Comparison of ENCODE assay signal across 3 cellular contexts in genomic region chr6:39902786-39903465, GRCh38.
TF ChIP-seq lines count a peak whose summit lies in the region.

No MANE protein-coding gene starts in this region.

TF ChIP-seq in HCT116, 20 proteins besides CTCF, POLR2A, EP300 and RAD21:
- TF ChIP-seq MAX (IDR thresholded peaks at IDR 0.05) (no peak), SP1 (IDR thresholded peaks at IDR 0.05; ENCODE audit: low read depth) (no peak)

TF ChIP-seq in K562, 482 proteins besides CTCF, POLR2A, EP300 and RAD21:
- TF ChIP-seq ZNF431 (CRISPR knock-in tag; IDR thresholded peaks at IDR 0.05) (no peak), ZNF592 (IDR thresholded peaks at IDR 0.05) (no peak), TBP (optimal IDR thresholded peaks at IDR 0.05; ENCODE audit: low read depth, low read length) (no peak), TSC22D4 (tag; IDR thresholded peaks at IDR 0.05) (no peak), ELF4 (CRISPR knock-in tag; IDR thresholded peaks at IDR 0.05) (no peak), CXXC5 (CRISPR knock-in tag; IDR thresholded peaks at IDR 0.05) (no peak), THRB (CRISPR knock-in tag; conservative IDR thresholded peaks at IDR 0.05) (0 out of 2 replicates have a peak, but pooled peaks have one; percentile 11), NEUROD1 (IDR thresholded peaks at IDR 0.05; ENCODE audit: borderline replicate concordance, low read depth, low read length, partially characterized antibody) (no peak), CEBPZ (IDR thresholded peaks at IDR 0.05; ENCODE audit: borderline replicate concordance, low read depth, low read length) (no peak), CTCFL (IDR thresholded peaks at IDR 0.05; ENCODE audit: borderline replicate concordance, insufficient read depth, low read depth, low read length, poor library complexity, severe bottlenecking) (peak; percentile 6), STAG1 (CRISPR knock-in tag; IDR thresholded peaks at IDR 0.05; ENCODE audit: borderline replicate concordance) (peak; percentile 34; the same call in 1 of the 2 replicates)

TF ChIP-seq in HepG2, 621 proteins besides CTCF, POLR2A, EP300 and RAD21:
- TF ChIP-seq SKIL (CRISPR knock-in tag; IDR thresholded peaks at IDR 0.05; ENCODE audit: borderline replicate concordance) (peak; percentile 46; the same call in 1 of the 2 replicates), GABPB1 (CRISPR knock-in tag; IDR thresholded peaks at IDR 0.05) (no peak)
TF ChIP-seq in HepG2: peak in this region for 1.
